23 cellular contexts compared by ENCODE assay signal in genomic region chr2:231167745-231168459, GRCh38. TPM values are rescaled to one million over a fixed set of nuclear protein-coding genes. Genes with fewer than 3 reads are reported as not detected.
DNase-seq lines count a peak whose midpoint lies in the region; ATAC-seq and TF ChIP-seq lines count a peak whose summit lies in the region.
"Had no signal": no experiment of that assay in that cellular context is flagged by ENCODE, and none has a peak within 500 bp of the region (broad histone marks: within the 10 kb centered on the region; RNA-seq: fewer than 3 reads in every experiment).

No MANE protein-coding gene starts in this region.

- peak overlapping the region; percentile 53 for H3K27ac Mint-ChIP-seq in activated CD4-positive, alpha-beta memory T cell treated with anti-CD3 and anti-CD28 coated beads for 36 hours
- H3K27ac Mint-ChIP-seq in activated CD4-positive, alpha-beta memory T cell treated with anti-CD3 and anti-CD28 coated beads, Interleukin-2, amount 10 ng/mL, durations not matched to agents 7 days and 5 days: no peak overlapping the region
- H3K27ac Mint-ChIP-seq in dendritic cell treated with granulocyte-macrophage colony-stimulating factor and Interleukin-4, amounts not matched to agents 40 ng/mL and 50 ng/mL, for 4 days: peak overlapping the region; percentile 62

- H3K9me3 ChIP-seq in SK-N-SH (no peaks in the 10 kb centered on the region), smooth muscle cell (replicated peaks; ENCODE audit: low read depth) (no peaks in the 10 kb centered on the region), mucosa of descending colon (no peaks in the 10 kb centered on the region)
- H3K9me3 ChIP-seq: SJSA1 had no signal

- H3K27me3 ChIP-seq in SK-N-SH (ENCODE audit: insufficient read depth) (no peaks in the 10 kb centered on the region), smooth muscle cell (ENCODE audit: low read depth) (no peaks in the 10 kb centered on the region)
- H3K27me3 ChIP-seq: SJSA1 had no signal

- H4K20me1 ChIP-seq in SK-N-SH (ENCODE audit: insufficient read depth): no peaks in the 10 kb centered on the region
- no peaks in the 10 kb centered on the region for H4K20me1 ChIP-seq in smooth muscle cell (ENCODE audit: low read depth)

- TF ChIP-seq CTCF in SK-N-SH (IDR thresholded peaks at IDR 0.05) (no peak), smooth muscle cell (IDR thresholded peaks at IDR 0.05; ENCODE audit: borderline replicate concordance, insufficient read depth, poor library complexity, severe bottlenecking) (no peak), mucosa of descending colon (IDR thresholded peaks at IDR 0.05) (no peak)

- peaks cover 63% of the 10 kb centered on the region for H3K36me3 Mint-ChIP-seq in activated CD4-positive, alpha-beta memory T cell treated with anti-CD3 and anti-CD28 coated beads for 36 hours
- peaks cover 66% of the 10 kb centered on the region for H3K36me3 Mint-ChIP-seq in activated CD4-positive, alpha-beta memory T cell treated with anti-CD3 and anti-CD28 coated beads, Interleukin-2, amount 10 ng/mL, durations not matched to agents 7 days and 5 days (ENCODE audit: low read depth)
- peaks cover 89% of the 10 kb centered on the region for H3K36me3 Mint-ChIP-seq in dendritic cell treated with granulocyte-macrophage colony-stimulating factor and Interleukin-4, amounts not matched to agents 40 ng/mL and 50 ng/mL, for 4 days (ENCODE audit: low read depth)

- no peak for ATAC-seq in mucosa of descending colon
- ATAC-seq: esophagus mucosa had no signal

- no peaks in the 10 kb centered on the region for H3K27me3 Mint-ChIP-seq in activated CD4-positive, alpha-beta memory T cell treated with anti-CD3 and anti-CD28 coated beads for 36 hours
- no peaks in the 10 kb centered on the region for H3K27me3 Mint-ChIP-seq in activated CD4-positive, alpha-beta memory T cell treated with anti-CD3 and anti-CD28 coated beads, Interleukin-2, amount 10 ng/mL, durations not matched to agents 7 days and 5 days
- no peaks in the 10 kb centered on the region for H3K27me3 Mint-ChIP-seq in dendritic cell treated with granulocyte-macrophage colony-stimulating factor and Interleukin-4, amounts not matched to agents 40 ng/mL and 50 ng/mL, for 4 days
- H3K27me3 Mint-ChIP-seq: CD4-positive, alpha-beta memory T cell had no signal

- no peak overlapping the region for H3K4me3 ChIP-seq in SK-N-SH (ENCODE audit: low read depth in 2 of 2, low read length in 1 of 2)
- H3K4me3 ChIP-seq in smooth muscle cell: no peak overlapping the region
- no peak overlapping the region for H3K4me3 ChIP-seq in mucosa of descending colon
- H3K4me3 ChIP-seq: coronary artery, SJSA1, skin epidermis had no signal

- no peak overlapping the region for H3K4me3 Mint-ChIP-seq in activated CD4-positive, alpha-beta memory T cell treated with anti-CD3 and anti-CD28 coated beads for 36 hours
- H3K4me3 Mint-ChIP-seq in activated CD4-positive, alpha-beta memory T cell treated with anti-CD3 and anti-CD28 coated beads, Interleukin-2, amount 10 ng/mL, durations not matched to agents 7 days and 5 days: no peak overlapping the region
- no peak overlapping the region for H3K4me3 Mint-ChIP-seq in dendritic cell treated with granulocyte-macrophage colony-stimulating factor and Interleukin-4, amounts not matched to agents 40 ng/mL and 50 ng/mL, for 4 days
- H3K4me3 Mint-ChIP-seq: CD4-positive, alpha-beta memory T cell had no signal

- H3K79me2 ChIP-seq in SK-N-SH (ENCODE audit: insufficient read depth): 0 out of 2 replicates have a peak, but pooled peaks cover 4% of the 10 kb centered on the region
- H3K79me2 ChIP-seq in smooth muscle cell (ENCODE audit: low read depth): no peaks in the 10 kb centered on the region

- H3K9ac ChIP-seq in SK-N-SH: no peak overlapping the region
- H3K9ac ChIP-seq in smooth muscle cell (ENCODE audit: low read depth): no peak overlapping the region

- H3K36me3 ChIP-seq in SK-N-SH (replicated peaks in 1 of 2; ENCODE audit: control insufficient read depth in 1 of 2, insufficient read depth in 2 of 2, low read length in 1 of 2): peaks cover 55 to 59% of the 10 kb centered on the region in 2 experiments
- peaks cover 4% of the 10 kb centered on the region for H3K36me3 ChIP-seq in smooth muscle cell (ENCODE audit: low read depth)
- H3K36me3 ChIP-seq in mucosa of descending colon (ENCODE audit: low read depth): no peaks in the 10 kb centered on the region

- no peaks in the 10 kb centered on the region for H3K9me3 Mint-ChIP-seq in activated CD4-positive, alpha-beta memory T cell treated with anti-CD3 and anti-CD28 coated beads for 36 hours
- H3K9me3 Mint-ChIP-seq in activated CD4-positive, alpha-beta memory T cell treated with anti-CD3 and anti-CD28 coated beads, Interleukin-2, amount 10 ng/mL, durations not matched to agents 7 days and 5 days: no peaks in the 10 kb centered on the region
- no peaks in the 10 kb centered on the region for H3K9me3 Mint-ChIP-seq in dendritic cell treated with granulocyte-macrophage colony-stimulating factor and Interleukin-4, amounts not matched to agents 40 ng/mL and 50 ng/mL, for 4 days
- H3K9me3 Mint-ChIP-seq: CD4-positive, alpha-beta memory T cell had no signal

- H3K9me2 ChIP-seq in SK-N-SH: no peaks in the 10 kb centered on the region

- no peak for DNase-seq in activated CD4-positive, alpha-beta memory T cell treated with anti-CD3 and anti-CD28 coated beads for 36 hours
- no peak for DNase-seq in activated CD4-positive, alpha-beta memory T cell treated with anti-CD3 and anti-CD28 coated beads, Interleukin-2, amount 10 ng/mL, durations not matched to agents 7 days and 5 days
- no peak for DNase-seq in SK-N-SH
- DNase-seq in smooth muscle cell (lab: John Stamatoyannopoulos, UW; ENCODE audit: unreplicated experiment): no peak
- no peak for DNase-seq in NCI-H1092 (lab: John Stamatoyannopoulos, UW)
- no peak for DNase-seq in mucosa of descending colon
- no peak for DNase-seq in GM19240 (ENCODE audit: insufficient read length, low spot score)
- DNase-seq: ACHN; activated CD8-positive, alpha-beta memory T cell treated with anti-CD3 and anti-CD28 coated beads, Interleukin-2, amount 50 U/mL, for 4 hours; aorta; CD4-positive, alpha-beta memory T cell; hippocampal formation; NCI-H187 treated with DMSO at 0.1 percent for 48 hours; NCI-H510A treated with DMSO at 0.1 percent for 48 hours; nucleus accumbens; stimulated activated naive CD4-positive, alpha-beta T cell had no signal

- H2AFZ ChIP-seq in SK-N-SH (ENCODE audit: low read depth): no peak overlapping the region
- no peak overlapping the region for H2AFZ ChIP-seq in smooth muscle cell (ENCODE audit: low read depth)

- POLR2A ChIA-PET in activated CD4-positive, alpha-beta memory T cell treated with anti-CD3 and anti-CD28 coated beads for 36 hours (lab: Charles Lee): no interaction called here
- POLR2A ChIA-PET in activated CD4-positive, alpha-beta memory T cell treated with anti-CD3 and anti-CD28 coated beads, Interleukin-2, amount 10 ng/mL, durations not matched to agents 7 days and 5 days (lab: Charles Lee): no interaction called here
- POLR2A ChIA-PET in SK-N-SH (lab: Yijun Ruan, JAX): no interaction called here

- intact Hi-C loops in activated CD4-positive, alpha-beta memory T cell treated with anti-CD3 and anti-CD28 coated beads for 36 hours (cut with micrococcal nuclease): no loop called here
- intact Hi-C loops in dendritic cell treated with granulocyte-macrophage colony-stimulating factor and Interleukin-4, amounts not matched to agents 40 ng/mL and 50 ng/mL, for 4 days (cut with micrococcal nuclease): no loop called here
- intact Hi-C loops in mucosa of descending colon (cut with DNase I, micrococcal nuclease): no loop called here

- TF ChIP-seq RAD21 in SK-N-SH (IDR thresholded peaks at IDR 0.05; ENCODE audit: low read length): no peak

- CTCF ChIA-PET in activated CD4-positive, alpha-beta memory T cell treated with anti-CD3 and anti-CD28 coated beads for 36 hours (lab: Charles Lee): interaction anchor here (1.0 to 1.2 kb wide), 2 partner anchors 17 to 64 kb away, joined by 3 to 4 read pairs; no protein-coding TSS in a partner anchor
- CTCF ChIA-PET in activated CD4-positive, alpha-beta memory T cell treated with anti-CD3 and anti-CD28 coated beads, Interleukin-2, amount 10 ng/mL, durations not matched to agents 7 days and 5 days (lab: Charles Lee): interaction anchor here (0.6 kb wide), 1 partner anchor 342 kb away, joined by 3 read pairs; no protein-coding TSS in a partner anchor
- CTCF ChIA-PET in SK-N-SH (lab: Yijun Ruan, JAX): interaction anchor here (1.0 to 1.5 kb wide), 3 partner anchors 14 to 64 kb away, joined by 5 to 8 read pairs (median 5); no protein-coding TSS in a partner anchor

- H3F3A ChIP-seq in SK-N-SH (replicated peaks; ENCODE audit: insufficient read depth) (peaks cover 9% of the 10 kb centered on the region), smooth muscle cell (ENCODE audit: low read depth) (peaks cover 6% of the 10 kb centered on the region)

- H3K4me1 ChIP-seq in SK-N-SH (ENCODE audit: control insufficient read depth in 1 of 2, insufficient read depth in 2 of 2, low read depth in 1 of 2, low read length in 1 of 2) (peaks cover 12 to 14% of the 10 kb centered on the region in 2 experiments), smooth muscle cell (ENCODE audit: low read depth) (no peaks in the 10 kb centered on the region), mucosa of descending colon (ENCODE audit: low read depth) (no peaks in the 10 kb centered on the region)

- H3K4me2 ChIP-seq in SK-N-SH: no peak overlapping the region
- no peak overlapping the region for H3K4me2 ChIP-seq in smooth muscle cell

- no peak for TF ChIP-seq EP300 in SK-N-SH (IDR thresholded peaks at IDR 0.05; ENCODE audit: borderline replicate concordance in 1 of 2, low read depth in 1 of 2, low read length in 1 of 2)

- 74% methylated on average over 6 of the region's 6 CpGs for WGBS in SK-N-SH (ENCODE audit: low lambda C conversion rate)
- WGBS in smooth muscle cell (ENCODE audit: low lambda C conversion rate): 61% methylated on average over 6 of the region's 6 CpGs

- H3K4me1 Mint-ChIP-seq in activated CD4-positive, alpha-beta memory T cell treated with anti-CD3 and anti-CD28 coated beads for 36 hours (ENCODE audit: low read depth): peaks cover 29% of the 10 kb centered on the region
- peaks cover 6% of the 10 kb centered on the region for H3K4me1 Mint-ChIP-seq in activated CD4-positive, alpha-beta memory T cell treated with anti-CD3 and anti-CD28 coated beads, Interleukin-2, amount 10 ng/mL, durations not matched to agents 7 days and 5 days
- peaks cover 20% of the 10 kb centered on the region for H3K4me1 Mint-ChIP-seq in dendritic cell treated with granulocyte-macrophage colony-stimulating factor and Interleukin-4, amounts not matched to agents 40 ng/mL and 50 ng/mL, for 4 days (ENCODE audit: low read depth)

- H3K27ac ChIP-seq in SK-N-SH (ENCODE audit: low read depth in 2 of 2, low read length in 1 of 2): peak overlapping the region; percentile 82 to 96; a peak in 2 of 4 replicates
- peak overlapping the region; percentile 73 for H3K27ac ChIP-seq in smooth muscle cell (ENCODE audit: low read depth)
- H3K27ac ChIP-seq: SJSA1, VCaP had no signal

RNA-seq across cellular contexts. Expression of gene ARMC9, which starts 30.5 kb away (rescaled TPM):
- total RNA-seq in activated CD4-positive, alpha-beta memory T cell treated with anti-CD3 and anti-CD28 coated beads for 36 hours: 1 to 10 TPM; 3.0 TPM
- under 1 TPM; 0.50 to 0.55 TPM for total RNA-seq in activated CD4-positive, alpha-beta memory T cell treated with anti-CD3 and anti-CD28 coated beads, Interleukin-2, amount 10 ng/mL, durations not matched to agents 7 days and 5 days
- 25.3 and 38.5 TPM in 2 replicates for polyA plus RNA-seq in SK-N-SH (2012; rRNA removed)
- 22.3 and 27.1 TPM in 2 replicates for polyA plus RNA-seq in SK-N-SH (2012; cell fraction: cytosol; rRNA removed)
- 44.4 and 47.1 TPM in 2 replicates for polyA plus RNA-seq in SK-N-SH (2012; cell fraction: nucleus; rRNA removed)
- 34.7 and 38.6 TPM in 2 replicates for total RNA-seq in smooth muscle cell
- polyA plus RNA-seq in smooth muscle cell: 42.9 and 51.0 TPM in 2 replicates
- total RNA-seq in mucosa of descending colon: 10 to 100 TPM; 10.9 to 32.2 (median 11.9) TPM

RNA-seq across cellular contexts. Expression of gene HTR2B, which starts 43.1 kb away (rescaled TPM):
- total RNA-seq in activated CD4-positive, alpha-beta memory T cell treated with anti-CD3 and anti-CD28 coated beads for 36 hours: not detected
- total RNA-seq in activated CD4-positive, alpha-beta memory T cell treated with anti-CD3 and anti-CD28 coated beads, Interleukin-2, amount 10 ng/mL, durations not matched to agents 7 days and 5 days: under 1 TPM; 0.10 to 0.13 TPM
- 0.25 and 0.41 TPM in 2 replicates for polyA plus RNA-seq in SK-N-SH (2012; rRNA removed)
- polyA plus RNA-seq in SK-N-SH (2012; cell fraction: cytosol; rRNA removed): 0.35 and 0.46 TPM in 2 replicates
- 0.02 and 0.17 TPM in 2 replicates for polyA plus RNA-seq in SK-N-SH (2012; cell fraction: nucleus; rRNA removed)
- not detected in 2 replicates for total RNA-seq in smooth muscle cell
- polyA plus RNA-seq in smooth muscle cell: 0.07 TPM in 1 of 2 replicates, not detected in the other
- total RNA-seq in mucosa of descending colon: 1 to 10 TPM in 1 of 3 donors, under 1 TPM in 2; 0.17 to 4.1 (median 0.22) TPM
- total RNA-seq: CD4-positive, alpha-beta memory T cell; esophagus mucosa; HT-29 had no signal
